9 cellular contexts compared by ENCODE assay signal in the genomic region with DNA sequence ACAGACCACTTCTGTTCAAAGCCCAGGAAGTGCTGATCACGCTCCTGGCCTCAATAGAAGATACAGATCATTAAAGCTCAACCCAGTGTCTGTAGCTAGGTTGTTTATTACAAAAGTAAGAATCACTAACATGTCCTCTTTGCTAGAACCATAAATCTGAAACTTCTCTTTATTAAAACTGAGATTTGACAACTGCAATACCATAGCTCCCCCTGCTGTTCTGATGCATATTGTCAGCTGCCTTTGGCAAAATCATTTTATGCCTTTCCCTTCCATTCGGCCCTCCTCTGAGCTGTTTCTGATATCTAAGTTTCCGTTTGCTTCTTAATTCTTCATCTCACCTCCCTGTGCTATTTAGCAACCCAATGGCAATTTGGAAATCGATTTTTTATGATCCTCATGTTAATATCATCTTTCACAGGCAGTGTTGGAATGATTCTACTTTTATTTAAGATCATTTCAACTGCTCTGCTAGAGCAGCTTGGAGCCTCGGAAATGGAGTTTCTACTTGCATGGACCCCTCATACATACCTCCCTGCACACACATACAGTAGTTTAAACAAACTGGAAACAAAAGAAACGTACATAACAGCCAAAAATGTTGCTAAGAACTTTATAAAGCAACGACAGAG.
A peak's percentile ranks its signal among the peaks of the same experiment; 100 is the strongest.
DNase-seq lines count a peak whose midpoint lies in the region; ATAC-seq, FAIRE-seq and TF ChIP-seq lines count a peak whose summit lies in the region.
"Had no signal": no experiment of that assay in that cellular context is flagged by ENCODE, and none has a peak within 500 bp of the region (broad histone marks: within the 10 kb centered on the region; RNA-seq: fewer than 3 reads in every experiment).

No MANE protein-coding gene starts in this region.

- ATAC-seq in HG02938 (IDR thresholded peaks at IDR 0.05; ENCODE audit: unreplicated experiment) = peak; percentile 84
- ATAC-seq in stimulated activated naive CD8-positive, alpha-beta T cell treated with anti-CD3 and anti-CD28 coated beads, Interleukin-15, amount 100 ng/mL, for 72 hours = no peak
- no peak for ATAC-seq in CD4-positive, alpha-beta T cell (ENCODE audit: poor library complexity)

- H3K27me3 Mint-ChIP-seq in stimulated activated naive CD8-positive, alpha-beta T cell treated with anti-CD3 and anti-CD28 coated beads, Interleukin-15, amount 100 ng/mL, for 72 hours = no peaks in the 10 kb centered on the region
- no peaks in the 10 kb centered on the region for H3K27me3 Mint-ChIP-seq in CD4-positive, alpha-beta T cell

- H3K4me3 Mint-ChIP-seq in stimulated activated naive CD8-positive, alpha-beta T cell treated with anti-CD3 and anti-CD28 coated beads, Interleukin-15, amount 100 ng/mL, for 72 hours = no peak overlapping the region
- no peak overlapping the region for H3K4me3 Mint-ChIP-seq in CD4-positive, alpha-beta T cell

- CTCF ChIA-PET in CD4-positive, alpha-beta T cell (lab: Charles Lee) = no interaction called here

- DNase-seq in AG20443 (ENCODE audit: low spot score) (peak; percentile 57), GM12891 (ENCODE audit: insufficient read length, low spot score) (peak; percentile 1), NCI-H2227 treated with DMSO at 0.1 percent for 48 hours (lab: John Stamatoyannopoulos, UW) (peak; percentile 34), amniotic stem cell (lab: John Stamatoyannopoulos, UW) (peak; percentile 1), iris pigment epithelial cell (ENCODE audit: low read depth) (peak; percentile 56)
- DNase-seq in stimulated activated naive CD8-positive, alpha-beta T cell treated with anti-CD3 and anti-CD28 coated beads, Interleukin-15, amount 100 ng/mL, for 72 hours = peak; percentile 9 to 15
- no peak for DNase-seq in CD4-positive, alpha-beta T cell

- no peaks in the 10 kb centered on the region for H3K9me3 ChIP-seq in CD4-positive, alpha-beta T cell (ENCODE audit: control insufficient read depth, low read length)
- H3K9me3 ChIP-seq: SJSA1 had no signal

- H3K27ac ChIP-seq in CD4-positive, alpha-beta T cell (ENCODE audit: low read depth, low read length) = no peak overlapping the region
- H3K27ac ChIP-seq: SJSA1 had no signal

- H3K4me1 Mint-ChIP-seq in stimulated activated naive CD8-positive, alpha-beta T cell treated with anti-CD3 and anti-CD28 coated beads, Interleukin-15, amount 100 ng/mL, for 72 hours = no peaks in the 10 kb centered on the region
- no peaks in the 10 kb centered on the region for H3K4me1 Mint-ChIP-seq in CD4-positive, alpha-beta T cell (ENCODE audit: low read depth)

- no peak for FAIRE-seq in GM12891 (lab: Jason Lieb, UNC)

- POLR2A ChIA-PET in CD4-positive, alpha-beta T cell (lab: Charles Lee) = no interaction called here

- H3K9me3 Mint-ChIP-seq in stimulated activated naive CD8-positive, alpha-beta T cell treated with anti-CD3 and anti-CD28 coated beads, Interleukin-15, amount 100 ng/mL, for 72 hours = peaks cover 0 to 5% of the 10 kb centered on the region in 2 donors
- H3K9me3 Mint-ChIP-seq in CD4-positive, alpha-beta T cell = no peaks in the 10 kb centered on the region

- no peaks in the 10 kb centered on the region for H3K27me3 ChIP-seq in CD4-positive, alpha-beta T cell (ENCODE audit: control insufficient read depth, insufficient read depth, low read length)
- H3K27me3 ChIP-seq: SJSA1 had no signal

- intact Hi-C loops in CD4-positive, alpha-beta T cell (cut with DNase I, micrococcal nuclease) = loop anchor here in 1 of 2 experiments (5.0 kb wide), 1 partner anchor 937 kb away; no protein-coding TSS in a partner anchor

- TF ChIP-seq POLR2A in GM12891 (IDR thresholded peaks at IDR 0.05; ENCODE audit: low read depth, low read length) = no peak

- no peaks in the 10 kb centered on the region for H3K36me3 Mint-ChIP-seq in CD4-positive, alpha-beta T cell (ENCODE audit: low read depth)

- no peak overlapping the region for H3K27ac Mint-ChIP-seq in stimulated activated naive CD8-positive, alpha-beta T cell treated with anti-CD3 and anti-CD28 coated beads, Interleukin-15, amount 100 ng/mL, for 72 hours
- H3K27ac Mint-ChIP-seq in CD4-positive, alpha-beta T cell = no peak overlapping the region

- no peak for TF ChIP-seq CTCF in CD4-positive, alpha-beta T cell (IDR thresholded peaks at IDR 0.05)

TF ChIP-seq in GM12891, 5 proteins besides CTCF, POLR2A, EP300 and RAD21:
- TF ChIP-seq SPI1 (IDR thresholded peaks at IDR 0.05; ENCODE audit: low read depth, low read length) (no peak), TAF1 (IDR thresholded peaks at IDR 0.05; ENCODE audit: low read depth, low read length) (no peak), PAX5 (IDR thresholded peaks at IDR 0.05; ENCODE audit: insufficient read depth, low read length, severe bottlenecking) (no peak), POU2F2 (IDR thresholded peaks at IDR 0.05; ENCODE audit: low read depth, low read length) (no peak), POLR2AphosphoS5 (IDR thresholded peaks at IDR 0.05; ENCODE audit: low read depth, low read length) (no peak)

Comparison
In these comparisons a context has a peak if more than half of its experiments do, and no peak if none do; other contexts are left out.
1. DNase-seq: peak in AG20443 (single experiment), GM12891 (single experiment), NCI-H2227 treated with DMSO at 0.1 percent for 48 hours (single experiment), amniotic stem cell (single experiment), iris pigment epithelial cell (single experiment) and stimulated activated naive CD8-positive, alpha-beta T cell treated with anti-CD3 and anti-CD28 coated beads, Interleukin-15, amount 100 ng/mL, for 72 hours (2 of 2); none in CD4-positive, alpha-beta T cell (0 of 10).